ENCODE assay signal across 9 cellular contexts in the genomic region with DNA sequence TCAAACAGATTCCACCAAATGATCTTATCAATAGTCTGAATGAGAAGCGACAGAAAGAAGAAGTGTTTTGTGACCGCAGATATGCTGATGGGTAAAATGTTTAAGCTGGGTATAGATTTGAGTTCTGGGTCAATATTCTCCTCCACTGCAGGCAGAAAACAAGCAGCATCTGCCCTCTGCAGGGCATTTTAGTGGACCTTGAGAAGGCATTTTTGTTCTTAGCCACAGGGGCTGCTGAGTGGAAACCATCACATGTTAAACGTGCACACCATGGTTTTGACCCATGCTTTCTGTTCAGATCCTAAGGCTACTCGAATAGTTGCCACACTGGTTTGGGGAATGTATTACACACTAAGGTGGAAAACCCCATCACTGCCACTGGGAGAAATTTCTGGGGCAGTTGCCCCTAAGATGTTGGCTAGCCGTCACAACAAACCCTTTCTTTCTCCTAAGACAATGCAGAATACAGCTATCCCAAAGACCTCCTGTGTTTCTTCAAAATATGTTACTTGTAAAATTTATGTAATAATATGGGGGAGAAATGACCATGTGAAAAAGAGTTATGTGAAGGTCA. TPM values are rescaled to one million over a fixed set of nuclear protein-coding genes. Genes with fewer than 3 reads are reported as not detected.
DNase-seq lines count a peak whose midpoint lies in the region; ATAC-seq and TF ChIP-seq lines count a peak whose summit lies in the region.
"Had no signal": no experiment of that assay in that cellular context is flagged by ENCODE, and none has a peak within 500 bp of the region (broad histone marks: within the 10 kb centered on the region; RNA-seq: fewer than 3 reads in every experiment).

No MANE protein-coding gene starts in this region.

- H3K27me3 Mint-ChIP-seq in CD4-positive, alpha-beta T cell = peaks cover 92% of the 10 kb centered on the region
- peaks cover 57 to 88% of the 10 kb centered on the region in 2 donors for H3K27me3 Mint-ChIP-seq in natural killer cell treated with Interleukin-12 subunit alpha and Interleukin-12 subunit beta and Interleukin-15 and Interleukin-18, amount 100 ng/mL, for 72 hours

- H3K4me3 ChIP-seq in AG04449 (ENCODE audit: low read depth, low read length) (no peak overlapping the region), H7 (ENCODE audit: insufficient read depth, low read depth, low read length) (no peak overlapping the region)

- intact Hi-C loops in head of caudate nucleus (cut with DNase I) = loop anchor here (5.0 to 10.0 kb wide), 5 partner anchors 195 to 1775 kb away; no protein-coding TSS in a partner anchor
- intact Hi-C loops in CD4-positive, alpha-beta T cell (cut with DNase I, micrococcal nuclease) = loop anchor here in 1 of 2 experiments (5.0 to 10.0 kb wide), 3 partner anchors 107 to 1555 kb away; a partner anchor contains a TSS

- peaks cover 99% of the 10 kb centered on the region for H3K27me3 ChIP-seq in H7 (ENCODE audit: control insufficient read depth, insufficient read depth, low read length)
- peaks cover 94% of the 10 kb centered on the region for H3K27me3 ChIP-seq in CD4-positive, alpha-beta T cell (ENCODE audit: control insufficient read depth, insufficient read depth, low read length)

- no peaks in the 10 kb centered on the region for H3K9me3 Mint-ChIP-seq in CD4-positive, alpha-beta T cell
- H3K9me3 Mint-ChIP-seq in natural killer cell treated with Interleukin-12 subunit alpha and Interleukin-12 subunit beta and Interleukin-15 and Interleukin-18, amount 100 ng/mL, for 72 hours = no peaks in the 10 kb centered on the region

- DNase-seq in AG04449 (ENCODE audit: low read depth, low spot score) (no peak), H7 (peak; percentile 60), SK-MEL-5 (ENCODE audit: low read depth, low spot score) (peak; percentile 79), head of caudate nucleus (peak in 35 of 42 donors; percentile 27 to 87 (median 67))
- DNase-seq in activated CD4-positive, CD25-positive, alpha-beta regulatory T cell treated with anti-CD3 and anti-CD28 coated beads, Interleukin-2, amount 50 U/mL, for 72 hours = no peak
- DNase-seq in activated naive CD4-positive, alpha-beta T cell treated with anti-CD3 and anti-CD28 coated beads, Interleukin-2, amount 50 U/mL, for 16 hours = no peak
- no peak for DNase-seq in CD4-positive, alpha-beta T cell
- DNase-seq in natural killer cell treated with Interleukin-12 subunit alpha and Interleukin-12 subunit beta and Interleukin-15 and Interleukin-18, amount 100 ng/mL, for 72 hours (ENCODE audit: low spot score) = no peak

- ATAC-seq in CD4-positive, alpha-beta T cell (ENCODE audit: poor library complexity) = no peak
- no peak for ATAC-seq in natural killer cell treated with Interleukin-12 subunit alpha and Interleukin-12 subunit beta and Interleukin-15 and Interleukin-18, amount 100 ng/mL, for 72 hours

- peaks cover 4% of the 10 kb centered on the region for H3K9me3 ChIP-seq in CD4-positive, alpha-beta T cell (ENCODE audit: control insufficient read depth, low read length)

- in situ Hi-C loops in SK-MEL-5 (cut with HindIII; ENCODE audit: low pct_unique_long_range_greater_than_20kb, low sequenced_read_pairs) = no loop called here

- no peak overlapping the region for H3K27ac Mint-ChIP-seq in CD4-positive, alpha-beta T cell
- no peak overlapping the region for H3K27ac Mint-ChIP-seq in natural killer cell treated with Interleukin-12 subunit alpha and Interleukin-12 subunit beta and Interleukin-15 and Interleukin-18, amount 100 ng/mL, for 72 hours

- H3K4me3 Mint-ChIP-seq in CD4-positive, alpha-beta T cell = no peak overlapping the region
- no peak overlapping the region for H3K4me3 Mint-ChIP-seq in natural killer cell treated with Interleukin-12 subunit alpha and Interleukin-12 subunit beta and Interleukin-15 and Interleukin-18, amount 100 ng/mL, for 72 hours

- CTCF ChIA-PET in AG04449 (lab: Yijun Ruan, JAX) = interaction anchor here (0.6 to 1.4 kb wide), 2 partner anchors 690 to 1133 kb away, joined by 3 read pairs; no protein-coding TSS in a partner anchor
- CTCF ChIA-PET in CD4-positive, alpha-beta T cell (lab: Charles Lee) = no interaction called here

- peaks cover 31% of the 10 kb centered on the region for H3K4me1 Mint-ChIP-seq in CD4-positive, alpha-beta T cell (ENCODE audit: low read depth)
- H3K4me1 Mint-ChIP-seq in natural killer cell treated with Interleukin-12 subunit alpha and Interleukin-12 subunit beta and Interleukin-15 and Interleukin-18, amount 100 ng/mL, for 72 hours (ENCODE audit: low read depth in 2 of 2) = peaks cover 7 to 13% of the 10 kb centered on the region in 2 donors

- TF ChIP-seq CTCF in AG04449 (IDR thresholded peaks at IDR 0.05; ENCODE audit: insufficient read depth, low read length, missing control alignments) = peak; percentile 34
- no peak for TF ChIP-seq CTCF in CD4-positive, alpha-beta T cell (IDR thresholded peaks at IDR 0.05)

- no peaks in the 10 kb centered on the region for H3K36me3 ChIP-seq in H7 (replicated peaks; ENCODE audit: control insufficient read depth, insufficient read depth, low read length)

- POLR2A ChIA-PET in AG04449 (lab: Yijun Ruan, JAX) = no interaction called here
- POLR2A ChIA-PET in CD4-positive, alpha-beta T cell (lab: Charles Lee) = no interaction called here

- no peaks in the 10 kb centered on the region for H3K36me3 Mint-ChIP-seq in CD4-positive, alpha-beta T cell (ENCODE audit: low read depth)
- no peaks in the 10 kb centered on the region for H3K36me3 Mint-ChIP-seq in natural killer cell treated with Interleukin-12 subunit alpha and Interleukin-12 subunit beta and Interleukin-15 and Interleukin-18, amount 100 ng/mL, for 72 hours

- no peak overlapping the region for H3K27ac ChIP-seq in CD4-positive, alpha-beta T cell (ENCODE audit: low read depth, low read length)

RNA-seq across cellular contexts. Expression of a gene that starts 5.5 kb away (rescaled TPM):
- total RNA-seq in H7 (2014; rRNA removed; shearing (Covaris generic)) = 0.03 TPM in 1 of 2 replicates, not detected in the other
- 6.3 and 6.9 TPM in 2 replicates for total RNA-seq in SK-MEL-5 (2014; rRNA removed; shearing (Covaris generic))
- 10.7 and 12.3 TPM in 2 replicates for polyA plus RNA-seq in SK-MEL-5 (2015; cell fraction: cytosol; rRNA removed)
- 9.0 and 14.1 TPM in 2 replicates for polyA plus RNA-seq in SK-MEL-5 (2015; cell fraction: nucleus; rRNA removed)
- not detected for total RNA-seq in CD4-positive, alpha-beta T cell
- total RNA-seq in natural killer cell treated with Interleukin-12 subunit alpha and Interleukin-12 subunit beta and Interleukin-15 and Interleukin-18, amount 100 ng/mL, for 72 hours = not detected
- total RNA-seq: T-helper 2 cell treated with Interferon-gamma antibody and Interleukin-4, amounts not matched to agents 100 ng/mL and 5 ng/mL, for 36 hours had no signal

Comparison
In these comparisons a context has a peak if more than half of its experiments do, and no peak if none do; other contexts are left out.
1. DNase-seq: peak in H7 (single experiment), SK-MEL-5 (single experiment) and head of caudate nucleus (35 of 42); none in AG04449 (single experiment), activated CD4-positive, CD25-positive, alpha-beta regulatory T cell treated with anti-CD3 and anti-CD28 coated beads, Interleukin-2, amount 50 U/mL, for 72 hours (single experiment), activated naive CD4-positive, alpha-beta T cell treated with anti-CD3 and anti-CD28 coated beads, Interleukin-2, amount 50 U/mL, for 16 hours (single experiment), CD4-positive, alpha-beta T cell (0 of 10) and natural killer cell treated with Interleukin-12 subunit alpha and Interleukin-12 subunit beta and Interleukin-15 and Interleukin-18, amount 100 ng/mL, for 72 hours (single experiment).